Comparison of ENCODE assay signal across 1 cellular context in the genomic region with DNA sequence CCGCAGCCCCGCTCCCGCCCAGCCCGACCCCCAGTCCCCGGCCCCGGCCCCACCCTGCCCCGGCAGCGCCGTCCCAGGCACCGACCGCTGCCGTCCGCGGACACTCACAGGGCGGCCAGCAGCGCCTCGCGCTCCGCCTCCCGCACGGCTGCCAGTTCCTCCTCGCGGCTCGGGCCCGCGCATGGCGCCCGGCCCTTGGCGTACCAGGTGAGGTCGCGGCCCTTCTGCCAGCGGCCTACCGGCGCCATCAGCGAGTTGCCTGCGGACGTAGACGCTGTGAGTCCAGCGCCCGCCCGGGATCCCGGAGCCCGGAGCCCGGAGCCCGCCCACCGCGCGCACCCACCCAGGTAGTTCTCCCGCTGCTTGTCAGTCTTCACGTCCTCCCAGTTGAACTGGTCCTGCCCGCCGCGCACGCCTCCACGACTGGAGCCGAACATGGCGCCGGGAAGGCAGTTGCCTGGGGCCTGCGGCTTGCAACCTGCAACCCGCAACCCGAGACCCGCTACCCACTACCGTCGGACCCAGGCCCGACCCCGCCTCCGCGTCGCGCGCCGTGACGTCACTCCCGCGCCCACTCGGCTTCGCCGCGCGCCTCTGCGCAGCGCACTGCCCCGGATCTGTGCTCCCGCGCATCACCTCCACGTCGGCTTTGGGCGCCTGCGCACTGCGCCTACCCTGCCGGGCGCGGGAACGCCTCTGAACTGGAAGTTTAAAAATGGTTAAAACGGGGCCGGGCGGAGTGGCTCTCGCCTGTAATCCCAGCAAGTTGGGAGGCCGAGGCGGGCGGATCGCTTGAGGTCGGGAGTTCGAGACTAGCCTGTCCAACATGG.
TF ChIP-seq lines count a peak whose summit lies in the region.

A gene (minus strand): TSS at position 535 of the 830 bp plus-strand sequence. CDS start 98 bp downstream, at position 437.

TF ChIP-seq in K562, 482 proteins besides CTCF, POLR2A, EP300 and RAD21 (continued from another document and continues in another):
- TF ChIP-seq, protein P1, sequence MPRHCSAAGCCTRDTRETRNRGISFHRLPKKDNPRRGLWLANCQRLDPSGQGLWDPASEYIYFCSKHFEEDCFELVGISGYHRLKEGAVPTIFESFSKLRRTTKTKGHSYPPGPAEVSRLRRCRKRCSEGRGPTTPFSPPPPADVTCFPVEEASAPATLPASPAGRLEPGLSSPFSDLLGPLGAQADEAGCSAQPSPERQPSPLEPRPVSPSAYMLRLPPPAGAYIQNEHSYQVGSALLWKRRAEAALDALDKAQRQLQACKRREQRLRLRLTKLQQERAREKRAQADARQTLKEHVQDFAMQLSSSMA (CRISPR knock-in tag; IDR thresholded peaks at IDR 0.05), result 0 out of 2 replicates have a peak, but pooled peaks have one; percentile 71
- TF ChIP-seq TCF7 (IDR thresholded peaks at IDR 0.05; ENCODE audit: borderline replicate concordance), result no peak
- no peak for TF ChIP-seq BCOR (IDR thresholded peaks at IDR 0.05)
- no peak for TF ChIP-seq XRCC3 (IDR thresholded peaks at IDR 0.05)
- no peak for TF ChIP-seq NCOA1 (IDR thresholded peaks at IDR 0.05; ENCODE audit: low read depth)
- TF ChIP-seq, protein P2, sequence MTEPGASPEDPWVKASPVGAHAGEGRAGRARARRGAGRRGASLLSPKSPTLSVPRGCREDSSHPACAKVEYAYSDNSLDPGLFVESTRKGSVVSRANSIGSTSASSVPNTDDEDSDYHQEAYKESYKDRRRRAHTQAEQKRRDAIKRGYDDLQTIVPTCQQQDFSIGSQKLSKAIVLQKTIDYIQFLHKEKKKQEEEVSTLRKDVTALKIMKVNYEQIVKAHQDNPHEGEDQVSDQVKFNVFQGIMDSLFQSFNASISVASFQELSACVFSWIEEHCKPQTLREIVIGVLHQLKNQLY (CRISPR knock-in tag; conservative IDR thresholded peaks at IDR 0.05), result peak in 1 of 2 experiments; percentile 2; a peak in 1 of 4 replicates
- TF ChIP-seq POLR2AphosphoS2 (IDR thresholded peaks at IDR 0.05; ENCODE audit: low read length), result no peak
- TF ChIP-seq ZNF184 (CRISPR knock-in tag; IDR thresholded peaks at IDR 0.05), result no peak
- no peak for TF ChIP-seq ZNF217 (CRISPR knock-in tag; IDR thresholded peaks at IDR 0.05)
- TF ChIP-seq TOE1 (IDR thresholded peaks at IDR 0.05; ENCODE audit: borderline replicate concordance), result peak; percentile 53; the same call in 1 of the 2 replicates
- no peak for TF ChIP-seq TOE1 (CRISPR knock-in tag; IDR thresholded peaks at IDR 0.05; ENCODE audit: borderline replicate concordance, low read depth)
- 0 out of 2 replicates have a peak, but pooled peaks have one; percentile 29 for TF ChIP-seq NR4A1 (CRISPR knock-in tag; IDR thresholded peaks at IDR 0.05)
- TF ChIP-seq NR4A1 (tag; IDR thresholded peaks at IDR 0.05), result 0 out of 2 replicates have a peak, but pooled peaks have one; percentile 7
- TF ChIP-seq HNRNPK (IDR thresholded peaks at IDR 0.05; ENCODE audit: low read depth, low read length, poor library complexity, severe bottlenecking), result no peak
- TF ChIP-seq, protein P3, sequence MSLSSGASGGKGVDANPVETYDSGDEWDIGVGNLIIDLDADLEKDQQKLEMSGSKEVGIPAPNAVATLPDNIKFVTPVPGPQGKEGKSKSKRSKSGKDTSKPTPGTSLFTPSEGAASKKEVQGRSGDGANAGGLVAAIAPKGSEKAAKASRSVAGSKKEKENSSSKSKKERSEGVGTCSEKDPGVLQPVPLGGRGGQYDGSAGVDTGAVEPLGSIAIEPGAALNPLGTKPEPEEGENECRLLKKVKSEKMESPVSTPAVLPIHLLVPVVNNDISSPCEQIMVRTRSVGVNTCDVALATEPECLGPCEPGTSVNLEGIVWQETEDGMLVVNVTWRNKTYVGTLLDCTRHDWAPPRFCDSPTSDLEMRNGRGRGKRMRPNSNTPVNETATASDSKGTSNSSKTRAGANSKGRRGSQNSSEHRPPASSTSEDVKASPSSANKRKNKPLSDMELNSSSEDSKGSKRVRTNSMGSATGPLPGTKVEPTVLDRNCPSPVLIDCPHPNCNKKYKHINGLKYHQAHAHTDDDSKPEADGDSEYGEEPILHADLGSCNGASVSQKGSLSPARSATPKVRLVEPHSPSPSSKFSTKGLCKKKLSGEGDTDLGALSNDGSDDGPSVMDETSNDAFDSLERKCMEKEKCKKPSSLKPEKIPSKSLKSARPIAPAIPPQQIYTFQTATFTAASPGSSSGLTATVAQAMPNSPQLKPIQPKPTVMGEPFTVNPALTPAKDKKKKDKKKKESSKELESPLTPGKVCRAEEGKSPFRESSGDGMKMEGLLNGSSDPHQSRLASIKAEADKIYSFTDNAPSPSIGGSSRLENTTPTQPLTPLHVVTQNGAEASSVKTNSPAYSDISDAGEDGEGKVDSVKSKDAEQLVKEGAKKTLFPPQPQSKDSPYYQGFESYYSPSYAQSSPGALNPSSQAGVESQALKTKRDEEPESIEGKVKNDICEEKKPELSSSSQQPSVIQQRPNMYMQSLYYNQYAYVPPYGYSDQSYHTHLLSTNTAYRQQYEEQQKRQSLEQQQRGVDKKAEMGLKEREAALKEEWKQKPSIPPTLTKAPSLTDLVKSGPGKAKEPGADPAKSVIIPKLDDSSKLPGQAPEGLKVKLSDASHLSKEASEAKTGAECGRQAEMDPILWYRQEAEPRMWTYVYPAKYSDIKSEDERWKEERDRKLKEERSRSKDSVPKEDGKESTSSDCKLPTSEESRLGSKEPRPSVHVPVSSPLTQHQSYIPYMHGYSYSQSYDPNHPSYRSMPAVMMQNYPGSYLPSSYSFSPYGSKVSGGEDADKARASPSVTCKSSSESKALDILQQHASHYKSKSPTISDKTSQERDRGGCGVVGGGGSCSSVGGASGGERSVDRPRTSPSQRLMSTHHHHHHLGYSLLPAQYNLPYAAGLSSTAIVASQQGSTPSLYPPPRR (CRISPR knock-in tag; IDR thresholded peaks at IDR 0.05; ENCODE audit: borderline replicate concordance), result no peak
- TF ChIP-seq, protein P4, sequence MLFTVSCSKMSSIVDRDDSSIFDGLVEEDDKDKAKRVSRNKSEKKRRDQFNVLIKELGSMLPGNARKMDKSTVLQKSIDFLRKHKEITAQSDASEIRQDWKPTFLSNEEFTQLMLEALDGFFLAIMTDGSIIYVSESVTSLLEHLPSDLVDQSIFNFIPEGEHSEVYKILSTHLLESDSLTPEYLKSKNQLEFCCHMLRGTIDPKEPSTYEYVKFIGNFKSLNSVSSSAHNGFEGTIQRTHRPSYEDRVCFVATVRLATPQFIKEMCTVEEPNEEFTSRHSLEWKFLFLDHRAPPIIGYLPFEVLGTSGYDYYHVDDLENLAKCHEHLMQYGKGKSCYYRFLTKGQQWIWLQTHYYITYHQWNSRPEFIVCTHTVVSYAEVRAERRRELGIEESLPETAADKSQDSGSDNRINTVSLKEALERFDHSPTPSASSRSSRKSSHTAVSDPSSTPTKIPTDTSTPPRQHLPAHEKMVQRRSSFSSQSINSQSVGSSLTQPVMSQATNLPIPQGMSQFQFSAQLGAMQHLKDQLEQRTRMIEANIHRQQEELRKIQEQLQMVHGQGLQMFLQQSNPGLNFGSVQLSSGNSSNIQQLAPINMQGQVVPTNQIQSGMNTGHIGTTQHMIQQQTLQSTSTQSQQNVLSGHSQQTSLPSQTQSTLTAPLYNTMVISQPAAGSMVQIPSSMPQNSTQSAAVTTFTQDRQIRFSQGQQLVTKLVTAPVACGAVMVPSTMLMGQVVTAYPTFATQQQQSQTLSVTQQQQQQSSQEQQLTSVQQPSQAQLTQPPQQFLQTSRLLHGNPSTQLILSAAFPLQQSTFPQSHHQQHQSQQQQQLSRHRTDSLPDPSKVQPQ (CRISPR knock-in tag; IDR thresholded peaks at IDR 0.05; ENCODE audit: borderline replicate concordance), result no peak
- TF ChIP-seq, protein P5, sequence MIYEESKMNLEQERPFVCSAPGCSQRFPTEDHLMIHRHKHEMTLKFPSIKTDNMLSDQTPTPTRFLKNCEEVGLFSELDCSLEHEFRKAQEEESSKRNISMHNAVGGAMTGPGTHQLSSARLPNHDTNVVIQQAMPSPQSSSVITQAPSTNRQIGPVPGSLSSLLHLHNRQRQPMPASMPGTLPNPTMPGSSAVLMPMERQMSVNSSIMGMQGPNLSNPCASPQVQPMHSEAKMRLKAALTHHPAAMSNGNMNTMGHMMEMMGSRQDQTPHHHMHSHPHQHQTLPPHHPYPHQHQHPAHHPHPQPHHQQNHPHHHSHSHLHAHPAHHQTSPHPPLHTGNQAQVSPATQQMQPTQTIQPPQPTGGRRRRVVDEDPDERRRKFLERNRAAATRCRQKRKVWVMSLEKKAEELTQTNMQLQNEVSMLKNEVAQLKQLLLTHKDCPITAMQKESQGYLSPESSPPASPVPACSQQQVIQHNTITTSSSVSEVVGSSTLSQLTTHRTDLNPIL (CRISPR knock-in tag; IDR thresholded peaks at IDR 0.05), result no peak
- no peak for TF ChIP-seq ZNF23 (CRISPR knock-in tag; IDR thresholded peaks at IDR 0.05)
- no peak for TF ChIP-seq ZC3H4 (CRISPR knock-in tag; IDR thresholded peaks at IDR 0.05; ENCODE audit: borderline replicate concordance)
- TF ChIP-seq DMBX1 (CRISPR knock-in tag; IDR thresholded peaks at IDR 0.05; ENCODE audit: borderline replicate concordance), result peak; percentile 11; the same call in 1 of the 2 replicates
- peak; percentile 97 for TF ChIP-seq E2F3 (CRISPR knock-in tag; IDR thresholded peaks at IDR 0.05)
- peak; percentile 82 for TF ChIP-seq ELF2 (CRISPR knock-in tag; IDR thresholded peaks at IDR 0.05)
- no peak for TF ChIP-seq MCM2 (IDR thresholded peaks at IDR 0.05; ENCODE audit: low read depth)
- TF ChIP-seq POLR2AphosphoS5 (IDR thresholded peaks at IDR 0.05; ENCODE audit: control insufficient read depth, insufficient read depth, low read depth, low read length), result peak; percentile 31; the same call in 1 of the 2 replicates
- peak; percentile 99 for TF ChIP-seq C11orf30 (IDR thresholded peaks at IDR 0.05; ENCODE audit: low read depth)
- TF ChIP-seq, protein P6, sequence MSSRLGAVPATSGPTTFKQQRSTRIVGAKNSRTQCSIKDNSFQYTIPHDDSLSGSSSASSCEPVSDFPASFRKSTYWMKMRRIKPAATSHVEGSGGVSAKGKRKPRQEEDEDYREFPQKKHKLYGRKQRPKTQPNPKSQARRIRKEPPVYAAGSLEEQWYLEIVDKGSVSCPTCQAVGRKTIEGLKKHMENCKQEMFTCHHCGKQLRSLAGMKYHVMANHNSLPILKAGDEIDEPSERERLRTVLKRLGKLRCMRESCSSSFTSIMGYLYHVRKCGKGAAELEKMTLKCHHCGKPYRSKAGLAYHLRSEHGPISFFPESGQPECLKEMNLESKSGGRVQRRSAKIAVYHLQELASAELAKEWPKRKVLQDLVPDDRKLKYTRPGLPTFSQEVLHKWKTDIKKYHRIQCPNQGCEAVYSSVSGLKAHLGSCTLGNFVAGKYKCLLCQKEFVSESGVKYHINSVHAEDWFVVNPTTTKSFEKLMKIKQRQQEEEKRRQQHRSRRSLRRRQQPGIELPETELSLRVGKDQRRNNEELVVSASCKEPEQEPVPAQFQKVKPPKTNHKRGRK (tag; IDR thresholded peaks at IDR 0.05), result no peak
- peak; percentile 67 for TF ChIP-seq NFIC (IDR thresholded peaks at IDR 0.05)
- no peak for TF ChIP-seq FOXJ2 (tag; IDR thresholded peaks at IDR 0.05)
- TF ChIP-seq MTA3 (IDR thresholded peaks at IDR 0.05; ENCODE audit: borderline replicate concordance), result peak; percentile 80; the same call in 1 of the 2 replicates
- TF ChIP-seq KAT2B (IDR thresholded peaks at IDR 0.05; ENCODE audit: low read depth, low read length), result no peak
- TF ChIP-seq, protein P7, sequence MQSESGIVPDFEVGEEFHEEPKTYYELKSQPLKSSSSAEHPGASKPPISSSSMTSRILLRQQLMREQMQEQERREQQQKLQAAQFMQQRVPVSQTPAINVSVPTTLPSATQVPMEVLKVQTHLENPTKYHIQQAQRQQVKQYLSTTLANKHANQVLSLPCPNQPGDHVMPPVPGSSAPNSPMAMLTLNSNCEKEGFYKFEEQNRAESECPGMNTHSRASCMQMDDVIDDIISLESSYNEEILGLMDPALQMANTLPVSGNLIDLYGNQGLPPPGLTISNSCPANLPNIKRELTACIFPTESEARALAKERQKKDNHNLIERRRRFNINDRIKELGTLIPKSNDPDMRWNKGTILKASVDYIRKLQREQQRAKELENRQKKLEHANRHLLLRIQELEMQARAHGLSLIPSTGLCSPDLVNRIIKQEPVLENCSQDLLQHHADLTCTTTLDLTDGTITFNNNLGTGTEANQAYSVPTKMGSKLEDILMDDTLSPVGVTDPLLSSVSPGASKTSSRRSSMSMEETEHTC (IDR thresholded peaks at IDR 0.05), result peak; percentile 56; the same call in 1 of the 2 replicates
- TF ChIP-seq, protein P8, sequence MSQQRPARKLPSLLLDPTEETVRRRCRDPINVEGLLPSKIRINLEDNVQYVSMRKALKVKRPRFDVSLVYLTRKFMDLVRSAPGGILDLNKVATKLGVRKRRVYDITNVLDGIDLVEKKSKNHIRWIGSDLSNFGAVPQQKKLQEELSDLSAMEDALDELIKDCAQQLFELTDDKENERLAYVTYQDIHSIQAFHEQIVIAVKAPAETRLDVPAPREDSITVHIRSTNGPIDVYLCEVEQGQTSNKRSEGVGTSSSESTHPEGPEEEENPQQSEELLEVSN (IDR thresholded peaks at IDR 0.05; ENCODE audit: borderline replicate concordance in 1 of 2, extremely low read depth in 1 of 2, insufficient read depth in 1 of 2, insufficient read length in 1 of 2, low read depth in 1 of 2, low read length in 1 of 2, poor library complexity in 1 of 2, severe bottlenecking in 1 of 2), result peak; percentile 98 to 99
- TF ChIP-seq, protein P9, sequence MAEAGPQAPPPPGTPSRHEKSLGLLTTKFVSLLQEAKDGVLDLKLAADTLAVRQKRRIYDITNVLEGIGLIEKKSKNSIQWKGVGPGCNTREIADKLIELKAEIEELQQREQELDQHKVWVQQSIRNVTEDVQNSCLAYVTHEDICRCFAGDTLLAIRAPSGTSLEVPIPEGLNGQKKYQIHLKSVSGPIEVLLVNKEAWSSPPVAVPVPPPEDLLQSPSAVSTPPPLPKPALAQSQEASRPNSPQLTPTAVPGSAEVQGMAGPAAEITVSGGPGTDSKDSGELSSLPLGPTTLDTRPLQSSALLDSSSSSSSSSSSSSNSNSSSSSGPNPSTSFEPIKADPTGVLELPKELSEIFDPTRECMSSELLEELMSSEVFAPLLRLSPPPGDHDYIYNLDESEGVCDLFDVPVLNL (CRISPR knock-in tag; IDR thresholded peaks at IDR 0.05; ENCODE audit: low read depth), result peak; percentile 98
- TF ChIP-seq RUNX1 (IDR thresholded peaks at IDR 0.05; ENCODE audit: low read depth), result no peak
- TF ChIP-seq ZBTB8A (IDR thresholded peaks at IDR 0.05; ENCODE audit: partially characterized antibody), result no peak
